In genomic region chr18:48937869-48938750, GRCh38 we compare ENCODE assay signal across 10 cellular contexts. TPM values are rescaled to one million over a fixed set of nuclear protein-coding genes. Genes with fewer than 3 reads are reported as not detected.
DNase-seq lines count a peak whose midpoint lies in the region; ATAC-seq, FAIRE-seq and TF ChIP-seq lines count a peak whose summit lies in the region.
"Had no signal": no experiment of that assay in that cellular context is flagged by ENCODE, and none has a peak within 500 bp of the region (broad histone marks: within the 10 kb centered on the region; RNA-seq: fewer than 3 reads in every experiment).

No MANE protein-coding gene starts in this region.

- no peaks in the 10 kb centered on the region for H3K27me3 Mint-ChIP-seq in Calu3 (ENCODE audit: unreplicated experiment)

- FAIRE-seq in small intestine (lab: Jason Lieb, UNC), result no peak
- FAIRE-seq: HTR-8/SVneo, islet of Langerhans had no signal

- WGBS in gastroesophageal sphincter (ENCODE audit: low coverage in 1 of 2), 2 donors, result 34 to 78% methylated on average over 2 to 6 of the region's 6 CpGs
- 67 to 73% (median 73%) methylated on average over 6 of the region's 6 CpGs for WGBS in small intestine, 3 donors

- H3K4me1 Mint-ChIP-seq in Calu3 (ENCODE audit: low read depth, unreplicated experiment), result peaks cover 98% of the 10 kb centered on the region

- no peaks in the 10 kb centered on the region for H3K9me3 Mint-ChIP-seq in Calu3 (ENCODE audit: low read depth, unreplicated experiment)

- in situ Hi-C loops in Panc1 (cut with HindIII; ENCODE audit: low pct_unique_long_range_greater_than_20kb, low sequenced_read_pairs) (no loop called here), brain microvascular endothelial cell (cut with HindIII; ENCODE audit: low pct_ligation_motif_present, low sequenced_read_pairs) (no loop called here)

- no peak for TF ChIP-seq EP300 in gastroesophageal sphincter (IDR thresholded peaks at IDR 0.05)

- DNase-seq in Calu3 (no peak), Panc1 (ENCODE audit: low read depth, low spot score) (no peak), small intestine (no peak), foreskin melanocyte (no peak), brain microvascular endothelial cell (no peak)

- H3K27me3 ChIP-seq in Panc1 (ENCODE audit: control insufficient read depth, insufficient read depth, low read length) (no peaks in the 10 kb centered on the region), gastroesophageal sphincter (no peaks in the 10 kb centered on the region), small intestine (ENCODE audit: control insufficient read depth in 2 of 2, insufficient read depth in 2 of 2, low read length in 2 of 2) (no peaks in the 10 kb centered on the region), brain microvascular endothelial cell (replicated peaks) (no peaks in the 10 kb centered on the region)
- H3K27me3 ChIP-seq: SJSA1 had no signal

- CTCF ChIA-PET in Calu3 (lab: Charles Lee) (interaction anchor here (0.6 to 1.6 kb wide), 7 partner anchors 9 to 105 kb away, joined by 3 to 8 read pairs (median 3); no protein-coding TSS in a partner anchor), Panc1 (lab: Charles Lee) (interaction anchor here (0.5 kb wide), 2 partner anchors 13 to 116 kb away, joined by 3 to 4 read pairs; no protein-coding TSS in a partner anchor)

- intact Hi-C loops in Calu3 (cut with micrococcal nuclease; ENCODE audit: unreplicated experiment) (no loop called here), Panc1 (cut with micrococcal nuclease; ENCODE audit: unreplicated experiment) (no loop called here)

- H3K36me3 Mint-ChIP-seq in Calu3 (ENCODE audit: insufficient read depth, unreplicated experiment), result peaks cover 65% of the 10 kb centered on the region

- BruUV-seq in Calu3 (replicated peaks; lab: Mats Ljungman, UMichigan) (no TSS peak), Panc1 (replicated peaks; lab: Mats Ljungman, UMichigan) (no TSS peak)

- H3K27ac ChIP-seq in Panc1 (ENCODE audit: low read length) (peak overlapping the region; percentile 99), gastroesophageal sphincter (peak overlapping the region in 3 of 4 donors; percentile 83 to 98 (median 93)), small intestine (ENCODE audit: low read depth in 1 of 2, low read length in 1 of 2) (peak overlapping the region; percentile 34 to 64), brain microvascular endothelial cell (no peak overlapping the region)
- H3K27ac ChIP-seq: SJSA1 had no signal

- H3K4me3 ChIP-seq in Panc1 (ENCODE audit: low read depth in 2 of 2, low read length in 2 of 2) (no peak overlapping the region), gastroesophageal sphincter (no peak overlapping the region), small intestine (ENCODE audit: low read depth in 1 of 2, low read length in 2 of 2) (no peak overlapping the region), brain microvascular endothelial cell (ENCODE audit: low read depth, low read length) (no peak overlapping the region)
- H3K4me3 ChIP-seq: SJSA1 had no signal

- peak overlapping the region; percentile 56 for H3K4me3 Mint-ChIP-seq in Calu3 (ENCODE audit: low read depth, unreplicated experiment)

- H3K36me3 ChIP-seq in Panc1 (ENCODE audit: control insufficient read depth, insufficient read depth, low read length) (0 out of 2 replicates have a peak, but pooled peaks cover 2% of the 10 kb centered on the region), gastroesophageal sphincter (no peaks in the 10 kb centered on the region), small intestine (ENCODE audit: control insufficient read depth in 2 of 2, insufficient read depth in 2 of 2, low read length in 2 of 2) (peaks cover 2 to 11% of the 10 kb centered on the region in 2 donors), brain microvascular endothelial cell (replicated peaks) (peaks cover 27% of the 10 kb centered on the region)

- peak; percentile 10 for TF ChIP-seq CTCF in Calu3 (IDR thresholded peaks at IDR 0.05; ENCODE audit: unreplicated experiment)
- no peak for TF ChIP-seq CTCF in Panc1 (IDR thresholded peaks at IDR 0.05)
- TF ChIP-seq CTCF in gastroesophageal sphincter (IDR thresholded peaks at IDR 0.05), result no peak
- TF ChIP-seq CTCF in brain microvascular endothelial cell (IDR thresholded peaks at IDR 0.05; ENCODE audit: low read depth, low read length, missing control alignments), result no peak

- no peaks in the 10 kb centered on the region for H3K9me3 ChIP-seq in Panc1 (ENCODE audit: control insufficient read depth, insufficient read depth, low read depth, low read length)
- H3K9me3 ChIP-seq in gastroesophageal sphincter, result no peaks in the 10 kb centered on the region
- no peaks in the 10 kb centered on the region for H3K9me3 ChIP-seq in small intestine (ENCODE audit: control insufficient read depth, low read depth)
- H3K9me3 ChIP-seq: SJSA1 had no signal

- POLR2A ChIA-PET in Panc1 (lab: Charles Lee), result no interaction called here

- no peak for TF ChIP-seq POLR2A in gastroesophageal sphincter (IDR thresholded peaks at IDR 0.05)

- H3K4me1 ChIP-seq in Panc1 (ENCODE audit: control insufficient read depth, insufficient read depth, low read length) (peaks cover 89% of the 10 kb centered on the region), gastroesophageal sphincter (peaks cover 19 to 100% (median 84%) of the 10 kb centered on the region in 3 donors), small intestine (ENCODE audit: control insufficient read depth in 2 of 2, insufficient read depth in 1 of 2, low read depth in 1 of 2, low read length in 1 of 2) (peaks cover 34 to 45% of the 10 kb centered on the region in 2 donors)

- ATAC-seq in Panc1, result no peak
- no peak for ATAC-seq in gastroesophageal sphincter
- no peak for ATAC-seq in HG02763 (IDR thresholded peaks at IDR 0.05; ENCODE audit: unreplicated experiment)

- peak overlapping the region; percentile 19 for H3K27ac Mint-ChIP-seq in Calu3 (ENCODE audit: unreplicated experiment)

RNA-seq across cellular contexts. Expression of gene SMAD7, which starts 12.7 kb away (rescaled TPM):
- 11.2 and 13.7 TPM in 2 replicates for total RNA-seq in Calu3 (2022)
- total RNA-seq in Panc1 (2021; ENCODE audit: unreplicated experiment), result 21.3 TPM
- 14.5 TPM for polyA plus RNA-seq in Panc1 (2012; ENCODE audit: insufficient read length)
- total RNA-seq in gastroesophageal sphincter, result 10 to 100 TPM; 41.2 to 76.0 (median 55.2) TPM
- 10 to 100 TPM; 17.2 to 24.0 (median 18.3) TPM for polyA plus RNA-seq in small intestine
